ENCODE assay signal across 17 cellular contexts in genomic region chr22:36469094-36469710, GRCh38. TPM values are rescaled to one million over a fixed set of nuclear protein-coding genes. Genes with fewer than 3 reads are reported as not detected.
DNase-seq lines count a peak whose midpoint lies in the region; ATAC-seq, FAIRE-seq and TF ChIP-seq lines count a peak whose summit lies in the region.
"Had no signal": no experiment of that assay in that cellular context is flagged by ENCODE, and none has a peak within 500 bp of the region (broad histone marks: within the 10 kb centered on the region; RNA-seq: fewer than 3 reads in every experiment).

No MANE protein-coding gene starts in this region.

- H2BK15ac ChIP-seq in IMR-90 (ENCODE audit: low read depth, low read length) = peak overlapping the region; percentile 99

- ATAC-seq in IMR-90 (ENCODE audit: low read depth) = no peak

- H4K20me1 ChIP-seq in IMR-90 (ENCODE audit: insufficient read depth, low read length) = peaks cover 19% of the 10 kb centered on the region

- H3K9me3 ChIP-seq in IMR-90 (ENCODE audit: control insufficient read depth, insufficient read depth, low read length) (no peaks in the 10 kb centered on the region), stomach smooth muscle (ENCODE audit: control insufficient read depth in 2 of 2, low read length in 2 of 2) (no peaks in the 10 kb centered on the region)
- H3K9me3 ChIP-seq: left lung had no signal

- H2BK20ac ChIP-seq in IMR-90 (ENCODE audit: low read depth, low read length) = peak overlapping the region; percentile 93

- peak overlapping the region; percentile 100 for H2BK120ac ChIP-seq in IMR-90 (ENCODE audit: low read depth, low read length)

- peak overlapping the region; percentile 100 for H4K91ac ChIP-seq in IMR-90 (ENCODE audit: insufficient read depth, low read depth, low read length)

- peak overlapping the region; percentile 74 to 83; a peak in 3 of 4 replicates for H4K8ac ChIP-seq in IMR-90 (ENCODE audit: low read depth in 2 of 2, low read length in 2 of 2)

- H3K79me1 ChIP-seq in IMR-90 (ENCODE audit: low read depth in 1 of 2, low read length in 2 of 2) = peaks cover 30 to 80% of the 10 kb centered on the region in 2 experiments

- H3K27ac ChIP-seq in IMR-90 (ENCODE audit: insufficient read depth, low read length) = peak overlapping the region; percentile 97
- H3K27ac ChIP-seq in stomach smooth muscle (ENCODE audit: low read length) = peak overlapping the region; percentile 99
- H3K27ac ChIP-seq: parathyroid adenoma, SK-N-MC had no signal

- POLR2A ChIA-PET in IMR-90 (lab: Charles Lee; ENCODE audit: unreplicated experiment) = interaction anchor here (0.8 to 4.9 kb wide), 3 partner anchors 82 to 141 kb away, joined by 3 to 30 read pairs (median 6); partner anchors contain the start of gene MYH9

- H3K4me1 ChIP-seq in IMR-90 (ENCODE audit: control insufficient read depth, insufficient read depth, low read length) (peaks cover 51% of the 10 kb centered on the region), stomach smooth muscle (ENCODE audit: control insufficient read depth, insufficient read depth, low read length) (peaks cover 92% of the 10 kb centered on the region)

- peak overlapping the region; percentile 75 for H2BK5ac ChIP-seq in IMR-90 (ENCODE audit: low read depth, low read length, poor library complexity, severe bottlenecking)

- no peak overlapping the region for H2AFZ ChIP-seq in IMR-90 (replicated peaks; ENCODE audit: low read length, poor library complexity)
- H2AFZ ChIP-seq: parathyroid adenoma had no signal

- dilution Hi-C loops in IMR-90 (cut with HindIII; ENCODE audit: low sequenced_read_pairs, unreplicated experiment) = no loop called here

- 90% methylated on average over 10 of the region's 14 CpGs; no CpG with 5 or more reads in 1 of the 2 experiments for WGBS in IMR-90 (ENCODE audit: extremely low coverage in 2 of 2, insufficient read length in 1 of 2), 2 experiments

- BruUV-seq in IMR-90 (replicated peaks; lab: Mats Ljungman, UMichigan) = no TSS peak

- peak overlapping the region; percentile 82 for H4K5ac ChIP-seq in IMR-90 (ENCODE audit: low read depth, low read length)

- TF ChIP-seq POLR2A in IMR-90 (IDR thresholded peaks at IDR 0.05; ENCODE audit: low read depth, low read length) = no peak

- H2AK5ac ChIP-seq in IMR-90 (ENCODE audit: low read depth, low read length) = peak overlapping the region; percentile 92

- peak overlapping the region; percentile 18 for H2AK9ac ChIP-seq in IMR-90 (replicated peaks; ENCODE audit: low read depth, low read length, poor library complexity)

- in situ Hi-C loops in IMR-90 (cut with MboI; ENCODE audit: low sequenced_read_pairs) = loop anchor here (5.0 kb wide), 1 partner anchor 87 kb away; no protein-coding TSS in a partner anchor

- H3K4me3 ChIP-seq in IMR-90 (ENCODE audit: insufficient read depth, low read depth, low read length) (no peak overlapping the region), bronchial epithelial cell (ENCODE audit: low read depth, low read length) (no peak overlapping the region), stomach smooth muscle (ENCODE audit: low read length in 2 of 2) (no peak overlapping the region)
- H3K4me3 ChIP-seq: K562, left lung, SK-N-MC had no signal

- peak overlapping the region; percentile 63 for H3K23ac ChIP-seq in IMR-90 (ENCODE audit: low read depth, low read length)

- DNase-seq in IMR-90 (no peak), bronchial epithelial cell (ENCODE audit: low read depth) (no peak), medulla oblongata (ENCODE audit: extremely low spot score) (peak; percentile 37), HuH-7 (ENCODE audit: low spot score) (no peak), NCI-H1092 (lab: John Stamatoyannopoulos, UW) (no peak)
- no peak for DNase-seq in activated CD4-positive, alpha-beta T cell treated with anti-CD3 and anti-CD28 coated beads for 48 hours
- DNase-seq: activated B cell treated with CpG ODN at 0.5 μM for 24 hours; activated T-cell treated with anti-CD3 and anti-CD28 coated beads, Interleukin-2, amount 50 U/mL, for 1 hour; left lung; NCI-H187; NCI-H748 treated with DMSO at 0.1 percent for 48 hours; stimulated activated CD4-positive, alpha-beta T cell treated with anti-CD3 and anti-CD28 coated beads, Interleukin-4, amount 100 ng/mL, for 1 hour; stimulated activated naive B cell treated with anti-CD40 and anti-IgM and Interleukin-4, amounts not matched to agents 10 μg/mL and 1 μg/mL and 100 μg/mL, for 72 hours had no signal

- intact Hi-C loops in IMR-90 (cut with micrococcal nuclease) = loop anchor here (5.0 kb wide), 2 partner anchors 52 to 102 kb away; no protein-coding TSS in a partner anchor

- peak overlapping the region; percentile 39 for H3K14ac ChIP-seq in IMR-90 (replicated peaks; ENCODE audit: low read depth, low read length)

- H3K36me3 ChIP-seq in IMR-90 (ENCODE audit: control insufficient read depth, insufficient read depth, low read length) = peaks cover 13% of the 10 kb centered on the region
- H3K36me3 ChIP-seq in bronchial epithelial cell (ENCODE audit: control insufficient read depth, insufficient read depth, low read length) = peaks cover 5% of the 10 kb centered on the region
- H3K36me3 ChIP-seq in stomach smooth muscle (ENCODE audit: control insufficient read depth in 2 of 2, insufficient read depth in 2 of 2, low read length in 2 of 2) = peaks cover 9 to 11% of the 10 kb centered on the region in 2 donors

- TF ChIP-seq RAD21 in IMR-90 (IDR thresholded peaks at IDR 0.05; ENCODE audit: low read length) = no peak

- peak overlapping the region; percentile 90 for H3K18ac ChIP-seq in IMR-90 (ENCODE audit: low read depth, low read length)

- H3K9ac ChIP-seq in IMR-90 (ENCODE audit: low read depth, low read length) (peak overlapping the region; percentile 49), stomach smooth muscle (ENCODE audit: low read length in 2 of 2) (peak overlapping the region; percentile 52 to 58)
- H3K9ac ChIP-seq: parathyroid adenoma had no signal

- H3K4me2 ChIP-seq in IMR-90 (ENCODE audit: low read depth, low read length) = no peak overlapping the region

- TF ChIP-seq CTCF in IMR-90 (conservative IDR thresholded peaks at IDR 0.05; ENCODE audit: low read depth, low read length) = no peak
- no peak for TF ChIP-seq CTCF in bronchial epithelial cell (IDR thresholded peaks at IDR 0.05; ENCODE audit: insufficient read depth, low read length, severe bottlenecking)

- peaks cover 38% of the 10 kb centered on the region for H3K9me1 ChIP-seq in IMR-90 (ENCODE audit: insufficient read depth, low read length)

- CTCF ChIA-PET in IMR-90 (lab: Yijun Ruan, JAX) = interaction anchor here (2.8 to 3.8 kb wide), 2 partner anchors 85 to 168 kb away, joined by 14 to 17 read pairs; no protein-coding TSS in a partner anchor

- peak; percentile 52 for FAIRE-seq in bronchial epithelial cell (lab: Jason Lieb, UNC)
- FAIRE-seq: K562 had no signal

- peak overlapping the region; percentile 43; the same call in 1 of the 2 replicates for H3K56ac ChIP-seq in IMR-90 (ENCODE audit: extremely low read depth, insufficient read depth, low read length)

- H3K4ac ChIP-seq in IMR-90 (ENCODE audit: low read depth, low read length) = peak overlapping the region; percentile 89

- H3K27me3 ChIP-seq in IMR-90 (ENCODE audit: control insufficient read depth, insufficient read depth, low read length) = no peaks in the 10 kb centered on the region
- H3K27me3 ChIP-seq in bronchial epithelial cell (ENCODE audit: control insufficient read depth, insufficient read depth, low read length) = no peaks in the 10 kb centered on the region
- no peaks in the 10 kb centered on the region for H3K27me3 ChIP-seq in stomach smooth muscle (ENCODE audit: control insufficient read depth in 1 of 2, insufficient read depth in 2 of 2, low read length in 2 of 2)
- H3K27me3 ChIP-seq: left lung had no signal

TF ChIP-seq in IMR-90, 13 proteins besides CTCF, POLR2A, EP300 and RAD21 (continues in another document):
- TF ChIP-seq MAFK (IDR thresholded peaks at IDR 0.05; ENCODE audit: low read depth, low read length) (no peak), BHLHE40 (IDR thresholded peaks at IDR 0.05; ENCODE audit: low read depth, low read length) (no peak), RCOR1 (IDR thresholded peaks at IDR 0.05; ENCODE audit: insufficient replicate concordance, low read length) (no peak), FOS (IDR thresholded peaks at IDR 0.05; ENCODE audit: low read depth, low read length) (no peak), SMC3 (IDR thresholded peaks at IDR 0.05; ENCODE audit: low read depth, low read length) (no peak), NFE2L2 (IDR thresholded peaks at IDR 0.05; ENCODE audit: low read depth, low read length) (no peak), MXI1 (IDR thresholded peaks at IDR 0.05; ENCODE audit: borderline replicate concordance, low read depth, low read length) (no peak), USF2 (IDR thresholded peaks at IDR 0.05; ENCODE audit: low read depth, low read length) (no peak)

RNA-seq across cellular contexts. Expression of gene TXN2, which starts 12.2 kb away (rescaled TPM):
- total RNA-seq in IMR-90 (2012; rRNA removed) (49.6 and 51.7 TPM in 2 replicates), bronchial epithelial cell (17.9 and 18.1 TPM in 2 replicates)
- polyA plus RNA-seq in IMR-90 (2012; rRNA removed) = 166 and 175 TPM in 2 replicates
- 175 and 176 TPM in 2 replicates for polyA plus RNA-seq in IMR-90 (2012; cell fraction: cytosol; rRNA removed)
- polyA plus RNA-seq in IMR-90 (2012; cell fraction: nucleus; rRNA removed; ENCODE audit: low replicate concordance) = 99.2 and 111 TPM in 2 replicates

RNA-seq across cellular contexts. Expression of gene FOXRED2, which starts 37.6 kb away (rescaled TPM):
- total RNA-seq in IMR-90 (2012; rRNA removed) = 1.6 and 1.7 TPM in 2 replicates
- 4.0 and 4.1 TPM in 2 replicates for polyA plus RNA-seq in IMR-90 (2012; rRNA removed)
- polyA plus RNA-seq in IMR-90 (2012; cell fraction: cytosol; rRNA removed) = 2.6 and 4.0 TPM in 2 replicates
- 2.5 and 4.6 TPM in 2 replicates for polyA plus RNA-seq in IMR-90 (2012; cell fraction: nucleus; rRNA removed; ENCODE audit: low replicate concordance)
- total RNA-seq in bronchial epithelial cell = 1.6 and 2.0 TPM in 2 replicates

RNA-seq across cellular contexts. Expression of gene EIF3D, which starts 59.8 kb away (rescaled TPM):
- total RNA-seq in IMR-90 (2012; rRNA removed) = 512 and 746 TPM in 2 replicates
- 335 and 339 TPM in 2 replicates for polyA plus RNA-seq in IMR-90 (2012; rRNA removed)
- polyA plus RNA-seq in IMR-90 (2012; cell fraction: cytosol; rRNA removed) = 440 and 592 TPM in 2 replicates
- 315 and 390 TPM in 2 replicates for polyA plus RNA-seq in IMR-90 (2012; cell fraction: nucleus; rRNA removed; ENCODE audit: low replicate concordance)
- 442 and 1,330 TPM in 2 replicates for total RNA-seq in bronchial epithelial cell
